8 cellular contexts compared by ENCODE assay signal in genomic region chr17:27914382-27914781, GRCh38.
"Had no signal": no experiment of that assay in that cellular context is flagged by ENCODE, and none has a peak within 500 bp of the region (broad histone marks: within the 10 kb centered on the region; RNA-seq: fewer than 3 reads in every experiment).

No MANE protein-coding gene starts in this region.

- H3K27ac ChIP-seq: HL-60, KMS-11 had no signal

- DNase-seq: IMR-90, KBM-7, KG1 had no signal

- H3K4me2 ChIP-seq: KMS-11 had no signal

- FAIRE-seq: HepG2, HTR-8/SVneo had no signal

- ATAC-seq: HepG2 had no signal

- H3K36me3 Mint-ChIP-seq: IgD-negative memory B cell had no signal

- H3K4me3 Mint-ChIP-seq: IgD-negative memory B cell had no signal

- H3K4me1 Mint-ChIP-seq: IgD-negative memory B cell had no signal

- H3K9ac ChIP-seq: KMS-11 had no signal

- H3K27me3 Mint-ChIP-seq: IgD-negative memory B cell had no signal

- H3K9me3 Mint-ChIP-seq: IgD-negative memory B cell had no signal

- H3K27ac Mint-ChIP-seq: IgD-negative memory B cell had no signal
